In the genomic region with DNA sequence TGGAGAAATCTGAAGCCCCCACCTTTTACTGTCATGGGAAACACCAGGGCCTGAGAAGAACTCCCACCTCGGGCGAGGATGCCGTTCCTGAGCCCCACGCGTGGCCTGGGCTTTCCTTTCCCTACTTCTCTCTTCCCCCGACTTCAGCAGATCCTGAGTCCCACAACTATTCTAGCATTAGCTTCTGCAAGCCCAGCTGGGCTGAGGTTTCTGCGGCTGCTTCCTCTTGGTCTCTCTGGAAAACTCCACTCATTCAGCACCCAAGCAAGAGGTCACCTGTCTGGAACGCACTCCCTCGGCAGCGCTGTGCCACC, we compare ENCODE assay signal across 12 cellular contexts. TPM values are rescaled to one million over a fixed set of nuclear protein-coding genes. Genes with fewer than 3 reads are reported as not detected.
A peak's percentile ranks its signal among the peaks of the same experiment; 100 is the strongest.
DNase-seq lines count a peak whose midpoint lies in the region; ATAC-seq, FAIRE-seq and TF ChIP-seq lines count a peak whose summit lies in the region.
"Had no signal": no experiment of that assay in that cellular context is flagged by ENCODE, and none has a peak within 500 bp of the region (broad histone marks: within the 10 kb centered on the region; RNA-seq: fewer than 3 reads in every experiment).

No MANE protein-coding gene starts in this region.

- H3K36me3 ChIP-seq in GM23338 (ENCODE audit: insufficient read depth) (no peaks in the 10 kb centered on the region; the same call in 1 of the 2 replicates), adipocyte (ENCODE audit: control insufficient read depth, insufficient read depth, low read length, severe bottlenecking) (no peaks in the 10 kb centered on the region), iPS-15b (ENCODE audit: control insufficient read depth, insufficient read depth, low read length) (peaks cover 6% of the 10 kb centered on the region)
- H3K36me3 ChIP-seq: neutrophil had no signal

- intact Hi-C loops in CD4-positive, alpha-beta T cell (cut with DNase I, micrococcal nuclease), result no loop called here

- H3K79me2 ChIP-seq in GM23338 (replicated peaks; ENCODE audit: insufficient read depth), result peaks cover 43% of the 10 kb centered on the region

- H3K4me3 Mint-ChIP-seq in GM23338, result peak overlapping the region; percentile 90
- H3K4me3 Mint-ChIP-seq in CD4-positive, alpha-beta T cell, result no peak overlapping the region
- H3K4me3 Mint-ChIP-seq: stimulated activated naive CD8-positive, alpha-beta T cell treated with anti-CD3 and anti-CD28 coated beads, Interleukin-15, Interleukin-2, amounts not matched to agents 100 ng/mL and 50 ng/mL, for 24 hours had no signal

- no peak for FAIRE-seq in HTR-8/SVneo (lab: Jason Lieb, UNC)
- FAIRE-seq: colon had no signal

- DNase-seq in GM23338 (ENCODE audit: low spot score) (no peak), adipocyte (ENCODE audit: low read depth) (no peak), skeletal muscle cell (ENCODE audit: low read depth) (no peak), NCI-H524 (lab: John Stamatoyannopoulos, UW) (no peak), HTR-8/SVneo (ENCODE audit: insufficient read length, low spot score) (no peak)
- DNase-seq in CD4-positive, alpha-beta T cell, result no peak
- DNase-seq: activated CD4-positive, alpha-beta T cell treated with anti-CD3 and anti-CD28 coated beads, Interleukin-2, amount 10 ng/mL, durations not matched to agents 7 days and 5 days had no signal

- peaks cover 5% of the 10 kb centered on the region for H4K20me1 ChIP-seq in GM23338 (replicated peaks; ENCODE audit: insufficient read depth)

- peaks cover 31% of the 10 kb centered on the region for H3K4me1 Mint-ChIP-seq in GM23338
- H3K4me1 Mint-ChIP-seq in CD4-positive, alpha-beta T cell (ENCODE audit: low read depth), result no peaks in the 10 kb centered on the region

- H3K4me3 ChIP-seq in GM23338 (peak overlapping the region; percentile 77), adipocyte (ENCODE audit: low read length) (peak overlapping the region; percentile 87), iPS-15b (ENCODE audit: low read depth, low read length) (peak overlapping the region; percentile 68), skeletal muscle cell (ENCODE audit: low read depth, low read length) (peak overlapping the region; percentile 73)

- H3K36me3 Mint-ChIP-seq in GM23338 (ENCODE audit: low read depth), result peaks cover 58% of the 10 kb centered on the region
- H3K36me3 Mint-ChIP-seq in CD4-positive, alpha-beta T cell (ENCODE audit: low read depth), result no peaks in the 10 kb centered on the region

- H3K9ac ChIP-seq in adipocyte (ENCODE audit: low read length) (peak overlapping the region; percentile 84), iPS-15b (ENCODE audit: low read depth, low read length) (peak overlapping the region; percentile 54)

- ATAC-seq in GM23338 (no peak), GM19328 (IDR thresholded peaks at IDR 0.05; ENCODE audit: unreplicated experiment) (no peak)
- no peak for ATAC-seq in CD4-positive, alpha-beta T cell (ENCODE audit: poor library complexity)

- CTCF ChIA-PET in CD4-positive, alpha-beta T cell (lab: Charles Lee), result no interaction called here

- H2AFZ ChIP-seq in GM23338, result peak overlapping the region; percentile 91

- no peak overlapping the region for H3K27ac ChIP-seq in GM23338 (ENCODE audit: low read depth)
- H3K27ac ChIP-seq in CD4-positive, alpha-beta T cell (ENCODE audit: low read depth, low read length), result no peak overlapping the region
- H3K27ac ChIP-seq: neutrophil had no signal

- no peaks in the 10 kb centered on the region for H3K9me2 ChIP-seq in GM23338 (ENCODE audit: insufficient read depth)

- no peaks in the 10 kb centered on the region for H3F3A ChIP-seq in GM23338 (replicated peaks; ENCODE audit: low read depth)

- peak overlapping the region; percentile 88 for H3K4me2 ChIP-seq in GM23338

- H3K27ac Mint-ChIP-seq in GM23338, result peak overlapping the region; percentile 50; the same call in 1 of the 2 replicates
- H3K27ac Mint-ChIP-seq in CD4-positive, alpha-beta T cell, result no peak overlapping the region
- H3K27ac Mint-ChIP-seq: activated CD4-positive, alpha-beta T cell treated with anti-CD3 and anti-CD28 coated beads, Interleukin-2, amount 10 ng/mL, durations not matched to agents 7 days and 5 days; stimulated activated naive CD8-positive, alpha-beta T cell treated with anti-CD3 and anti-CD28 coated beads, Interleukin-15, Interleukin-2, amounts not matched to agents 100 ng/mL and 50 ng/mL, for 24 hours had no signal

- no peak for TF ChIP-seq CTCF in GM23338 (conservative IDR thresholded peaks at IDR 0.05; ENCODE audit: low read depth in 2 of 2)
- TF ChIP-seq CTCF in CD4-positive, alpha-beta T cell (IDR thresholded peaks at IDR 0.05), result no peak

- peaks cover 9% of the 10 kb centered on the region for H3K27me3 Mint-ChIP-seq in GM23338 (ENCODE audit: insufficient read depth, low read depth, poor library complexity)
- peaks cover 32% of the 10 kb centered on the region for H3K27me3 Mint-ChIP-seq in CD4-positive, alpha-beta T cell

- H3K4me1 ChIP-seq in GM23338 (ENCODE audit: insufficient read depth), result peaks cover 20% of the 10 kb centered on the region
- H3K4me1 ChIP-seq in adipocyte (ENCODE audit: control insufficient read depth, insufficient read depth, low read length), result peaks cover 22% of the 10 kb centered on the region
- H3K4me1 ChIP-seq in iPS-15b (ENCODE audit: control insufficient read depth, insufficient read depth, low read length), result peaks cover 2% of the 10 kb centered on the region

- POLR2A ChIA-PET in CD4-positive, alpha-beta T cell (lab: Charles Lee), result no interaction called here

- peaks cover 17% of the 10 kb centered on the region for H3K9me3 Mint-ChIP-seq in GM23338
- peaks cover 2% of the 10 kb centered on the region for H3K9me3 Mint-ChIP-seq in CD4-positive, alpha-beta T cell

- no peaks in the 10 kb centered on the region for H3K9me3 ChIP-seq in adipocyte (ENCODE audit: control insufficient read depth, low read length)
- no peaks in the 10 kb centered on the region for H3K9me3 ChIP-seq in iPS-15b (ENCODE audit: control insufficient read depth, insufficient read depth, low read length)
- no peaks in the 10 kb centered on the region for H3K9me3 ChIP-seq in CD4-positive, alpha-beta T cell (ENCODE audit: control insufficient read depth, low read length)
- H3K9me3 ChIP-seq: neutrophil had no signal

- H3K27me3 ChIP-seq in GM23338 (ENCODE audit: insufficient read depth) (no peaks in the 10 kb centered on the region), adipocyte (replicated peaks; ENCODE audit: control insufficient read depth, insufficient read depth, low read length) (no peaks in the 10 kb centered on the region), iPS-15b (ENCODE audit: control insufficient read depth, insufficient read depth, low read length) (no peaks in the 10 kb centered on the region)
- H3K27me3 ChIP-seq in CD4-positive, alpha-beta T cell (ENCODE audit: control insufficient read depth, insufficient read depth, low read length), result peaks cover 10% of the 10 kb centered on the region

TF ChIP-seq in GM23338, 12 proteins besides CTCF, POLR2A, EP300 and RAD21:
- TF ChIP-seq, protein P1, sequence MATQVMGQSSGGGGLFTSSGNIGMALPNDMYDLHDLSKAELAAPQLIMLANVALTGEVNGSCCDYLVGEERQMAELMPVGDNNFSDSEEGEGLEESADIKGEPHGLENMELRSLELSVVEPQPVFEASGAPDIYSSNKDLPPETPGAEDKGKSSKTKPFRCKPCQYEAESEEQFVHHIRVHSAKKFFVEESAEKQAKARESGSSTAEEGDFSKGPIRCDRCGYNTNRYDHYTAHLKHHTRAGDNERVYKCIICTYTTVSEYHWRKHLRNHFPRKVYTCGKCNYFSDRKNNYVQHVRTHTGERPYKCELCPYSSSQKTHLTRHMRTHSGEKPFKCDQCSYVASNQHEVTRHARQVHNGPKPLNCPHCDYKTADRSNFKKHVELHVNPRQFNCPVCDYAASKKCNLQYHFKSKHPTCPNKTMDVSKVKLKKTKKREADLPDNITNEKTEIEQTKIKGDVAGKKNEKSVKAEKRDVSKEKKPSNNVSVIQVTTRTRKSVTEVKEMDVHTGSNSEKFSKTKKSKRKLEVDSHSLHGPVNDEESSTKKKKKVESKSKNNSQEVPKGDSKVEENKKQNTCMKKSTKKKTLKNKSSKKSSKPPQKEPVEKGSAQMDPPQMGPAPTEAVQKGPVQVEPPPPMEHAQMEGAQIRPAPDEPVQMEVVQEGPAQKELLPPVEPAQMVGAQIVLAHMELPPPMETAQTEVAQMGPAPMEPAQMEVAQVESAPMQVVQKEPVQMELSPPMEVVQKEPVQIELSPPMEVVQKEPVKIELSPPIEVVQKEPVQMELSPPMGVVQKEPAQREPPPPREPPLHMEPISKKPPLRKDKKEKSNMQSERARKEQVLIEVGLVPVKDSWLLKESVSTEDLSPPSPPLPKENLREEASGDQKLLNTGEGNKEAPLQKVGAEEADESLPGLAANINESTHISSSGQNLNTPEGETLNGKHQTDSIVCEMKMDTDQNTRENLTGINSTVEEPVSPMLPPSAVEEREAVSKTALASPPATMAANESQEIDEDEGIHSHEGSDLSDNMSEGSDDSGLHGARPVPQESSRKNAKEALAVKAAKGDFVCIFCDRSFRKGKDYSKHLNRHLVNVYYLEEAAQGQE (IDR thresholded peaks at IDR 0.05; ENCODE audit: unreplicated experiment), result no peak
- TF ChIP-seq ZNF114 (CRISPR knock-in tag; IDR thresholded peaks at IDR 0.05) (no peak), CREB1 (CRISPR knock-in tag; IDR thresholded peaks at IDR 0.05; ENCODE audit: low read depth) (no peak), POLR2AphosphoS5 (IDR thresholded peaks at IDR 0.05; ENCODE audit: low read depth) (no peak), EZH2 (IDR thresholded peaks at IDR 0.05; ENCODE audit: low read depth, unreplicated experiment) (no peak), NANOG (IDR thresholded peaks at IDR 0.05; ENCODE audit: borderline replicate concordance) (no peak)

RNA-seq across cellular contexts. Expression of a gene that starts 0.8 kb away (rescaled TPM):
- 55.3 and 57.8 TPM in 2 replicates for total RNA-seq in GM23338 (2014; rRNA removed; shearing (Covaris generic))
- polyA plus RNA-seq in GM23338 (2016; fragmentation: Nextera tagmentation; extraction: Ambion mirVana), result 10.7 and 13.2 TPM in 2 replicates
- not detected for total RNA-seq in CD4-positive, alpha-beta T cell

Comparison
In these comparisons a context has a peak if more than half of its experiments do, and no peak if none do; other contexts are left out.
1. RNA of a gene that starts 0.8 kb away (total RNA-seq): 55.3 to 57.8 TPM in GM23338; not detected in CD4-positive, alpha-beta T cell; every median in the first group is over 10 times any median in the second.
2. Peak in every context shown above with its lines, with median percentiles within 50 percentile points of each other: H3K4me3 ChIP-seq.